26 cellular contexts compared by ENCODE assay signal in genomic region chr11:69491071-69492031, GRCh38. TPM values are rescaled to one million over a fixed set of nuclear protein-coding genes. Genes with fewer than 3 reads are reported as not detected.
A peak's percentile ranks its signal among the peaks of the same experiment; 100 is the strongest.
DNase-seq lines count a peak whose midpoint lies in the region; ATAC-seq, FAIRE-seq and TF ChIP-seq lines count a peak whose summit lies in the region.
"Had no signal": no experiment of that assay in that cellular context is flagged by ENCODE, and none has a peak within 500 bp of the region (broad histone marks: within the 10 kb centered on the region; RNA-seq: fewer than 3 reads in every experiment).

No MANE protein-coding gene starts in this region.

- no peak overlapping the region for H3K23ac ChIP-seq in H1 (ENCODE audit: insufficient read length)

- H3K27me3 Mint-ChIP-seq in neural progenitor cell (ENCODE audit: insufficient read depth, low read depth), result peaks cover 19% of the 10 kb centered on the region

- no peak for FAIRE-seq in H1 (lab: Jason Lieb, UNC)

- H3K56ac ChIP-seq in H1 (replicated peaks; ENCODE audit: insufficient read length, low read depth, low read length), result no peak overlapping the region

- peaks cover 36% of the 10 kb centered on the region for H3K4me1 Mint-ChIP-seq in neural progenitor cell
- H3K4me1 Mint-ChIP-seq: CD8-positive, alpha-beta memory T cell had no signal

- H3K9me3 ChIP-seq in left ventricle myocardium inferior (replicated peaks) (no peaks in the 10 kb centered on the region), heart right ventricle (no peaks in the 10 kb centered on the region), H1 (ENCODE audit: insufficient read depth in 2 of 2, low read depth in 1 of 2, low read length in 1 of 2) (no peaks in the 10 kb centered on the region), neural progenitor cell (ENCODE audit: low read depth) (no peaks in the 10 kb centered on the region), aorta (ENCODE audit: control insufficient read depth, low read length) (no peaks in the 10 kb centered on the region)
- H3K9me3 ChIP-seq: Peyer's patch had no signal

- TF ChIP-seq RAD21 in H1 (IDR thresholded peaks at IDR 0.05 in 1 of 2, conservative IDR thresholded peaks at IDR 0.05 in 1 of 2; ENCODE audit: low read depth in 2 of 2, low read length in 2 of 2), result no peak

- H2BK120ac ChIP-seq in H1 (replicated peaks; ENCODE audit: low read depth, low read length), result no peak overlapping the region

- H4K20me1 ChIP-seq in H1 (replicated peaks in 1 of 2; ENCODE audit: control insufficient read depth in 1 of 2, insufficient read depth in 2 of 2, low read length in 2 of 2) (no peaks in the 10 kb centered on the region), neural progenitor cell (ENCODE audit: low read depth) (no peaks in the 10 kb centered on the region)

- DNase-seq in left ventricle myocardium inferior (peak; percentile 10), heart right ventricle (no peak), H1 (ENCODE audit: low read depth in 1 of 2, low spot score in 2 of 2) (no peak), neural progenitor cell (ENCODE audit: low spot score) (no peak), aorta (peak; percentile 26 to 63), NCI-H187 (lab: John Stamatoyannopoulos, UW) (no peak)
- DNase-seq in stimulated activated naive CD4-positive, alpha-beta T cell (lab: John Stamatoyannopoulos, UW), result no peak
- DNase-seq: AML-193, C1 segment of cervical spinal cord, EL, GF-D8, GOT3, NCI-H1105, NCI-H146, NCI-H2029 treated with DMSO at 0.1 percent for 48 hours, NCI-H345, NCI-H524 treated with DMSO at 0.1 percent for 48 hours, NCI-H82, Peyer's patch had no signal

- no peak overlapping the region for H3K27ac ChIP-seq in left ventricle myocardium inferior (replicated peaks)
- H3K27ac ChIP-seq in heart right ventricle, result no peak overlapping the region
- no peak overlapping the region for H3K27ac ChIP-seq in H1 (ENCODE audit: low read depth, low read length)
- no peak overlapping the region for H3K27ac ChIP-seq in neural progenitor cell
- no peak overlapping the region for H3K27ac ChIP-seq in aorta (ENCODE audit: low read depth in 1 of 2, low read length in 2 of 2)
- H3K27ac ChIP-seq: HL-60, KMS-11, Peyer's patch had no signal

- no peak overlapping the region for H3K4me2 ChIP-seq in H1 (ENCODE audit: insufficient read depth in 1 of 2, low read depth in 2 of 2, low read length in 2 of 2)
- no peak overlapping the region for H3K4me2 ChIP-seq in neural progenitor cell
- H3K4me2 ChIP-seq: KMS-11 had no signal

- CTCF ChIA-PET in H1 (lab: Charles Lee; ENCODE audit: partially characterized antibody), result interaction anchor here (0.6 to 0.9 kb wide), 2 partner anchors 8 to 283 kb away, joined by 3 to 4 read pairs; no protein-coding TSS in a partner anchor

- no peaks in the 10 kb centered on the region for H3K36me3 Mint-ChIP-seq in neural progenitor cell
- H3K36me3 Mint-ChIP-seq: CD8-positive, alpha-beta memory T cell had no signal

- no peak overlapping the region for H4K8ac ChIP-seq in H1 (ENCODE audit: extremely low read depth, insufficient read depth, low read length)

- H3K9me3 Mint-ChIP-seq in neural progenitor cell, result no peaks in the 10 kb centered on the region
- H3K9me3 Mint-ChIP-seq: CD8-positive, alpha-beta memory T cell had no signal

- no peaks in the 10 kb centered on the region for H3K79me1 ChIP-seq in H1 (ENCODE audit: low read depth, low read length)

- H2BK12ac ChIP-seq in H1 (ENCODE audit: low read depth, low read length), result no peak overlapping the region

- no peak overlapping the region for H3K18ac ChIP-seq in H1 (ENCODE audit: extremely low read depth, low read length)

- TF ChIP-seq EP300 in H1 (IDR thresholded peaks at IDR 0.05; ENCODE audit: borderline replicate concordance in 1 of 2, low read depth in 2 of 2, low read length in 2 of 2), result no peak

- no peak overlapping the region for H2BK15ac ChIP-seq in H1 (ENCODE audit: low read length)

- H3K4me1 ChIP-seq in left ventricle myocardium inferior (peaks cover 64% of the 10 kb centered on the region), heart right ventricle (peaks cover 23 to 64% (median 44%) of the 10 kb centered on the region in 9 donors), H1 (replicated peaks in 1 of 4; ENCODE audit: control insufficient read depth in 3 of 4, insufficient read depth in 4 of 4, low read length in 3 of 4) (0 out of 7 replicates have a peak, but pooled peaks cover 0 to 2% (median 0%) of the 10 kb centered on the region in 4 experiments), neural progenitor cell (peaks cover 6% of the 10 kb centered on the region), aorta (ENCODE audit: control insufficient read depth in 1 of 2, insufficient read depth in 2 of 2, low read length in 2 of 2) (no peaks in the 10 kb centered on the region)
- H3K4me1 ChIP-seq: Peyer's patch had no signal

- H3K9ac ChIP-seq in H1 (replicated peaks in 1 of 4; ENCODE audit: extremely low read depth in 1 of 4, low read depth in 3 of 4, low read length in 3 of 4), result no peak overlapping the region
- H3K9ac ChIP-seq in neural progenitor cell, result no peak overlapping the region
- H3K9ac ChIP-seq: KMS-11 had no signal

- no peak for TF ChIP-seq POLR2A in H1 (IDR thresholded peaks at IDR 0.05; ENCODE audit: control extremely low read depth in 1 of 2, low read depth in 2 of 2, low read length in 2 of 2)

- no peaks in the 10 kb centered on the region for H3K79me2 ChIP-seq in H1 (ENCODE audit: control insufficient read depth in 1 of 2, insufficient read depth in 2 of 2, low read length in 2 of 2)
- no peaks in the 10 kb centered on the region for H3K79me2 ChIP-seq in neural progenitor cell (ENCODE audit: low read depth)

- TF ChIP-seq CTCF in left ventricle myocardium inferior (IDR thresholded peaks at IDR 0.05; ENCODE audit: borderline replicate concordance) (no peak), heart right ventricle (IDR thresholded peaks at IDR 0.05) (no peak), H1 (IDR thresholded peaks at IDR 0.05; ENCODE audit: control extremely low read depth in 1 of 3, insufficient read depth in 1 of 3, low read depth in 1 of 3, low read length in 3 of 3) (no peak), neural progenitor cell (IDR thresholded peaks at IDR 0.05) (no peak)

- H3K4me3 Mint-ChIP-seq in neural progenitor cell, result peak overlapping the region; percentile 9
- H3K4me3 Mint-ChIP-seq: CD8-positive, alpha-beta memory T cell had no signal

- H3K23me2 ChIP-seq in H1 (ENCODE audit: low read depth, low read length), result no peaks in the 10 kb centered on the region

- intact Hi-C loops in left ventricle myocardium inferior (cut with micrococcal nuclease) (no loop called here), heart right ventricle (cut with DNase I) (loop anchor here in 2 of 10 donors (5.0 to 10.0 kb wide), 2 partner anchors 39 to 143 kb away; no protein-coding TSS in a partner anchor), aorta (cut with DNase I) (no loop called here)

- no peaks in the 10 kb centered on the region for H3F3A ChIP-seq in neural progenitor cell (ENCODE audit: low read depth)

- H3K36me3 ChIP-seq in left ventricle myocardium inferior (no peaks in the 10 kb centered on the region), heart right ventricle (no peaks in the 10 kb centered on the region), H1 (ENCODE audit: control insufficient read depth in 2 of 4, insufficient read depth in 4 of 4, low read length in 3 of 4) (no peaks in the 10 kb centered on the region), neural progenitor cell (no peaks in the 10 kb centered on the region), aorta (ENCODE audit: control insufficient read depth in 1 of 2, insufficient read depth in 2 of 2, low read length in 1 of 2) (no peaks in the 10 kb centered on the region)
- H3K36me3 ChIP-seq: Peyer's patch had no signal

- H2BK20ac ChIP-seq in H1 (ENCODE audit: low read length), result no peak overlapping the region

- H2AFZ ChIP-seq in H1 (ENCODE audit: low read length), result no peak overlapping the region
- H2AFZ ChIP-seq in neural progenitor cell (replicated peaks), result no peak overlapping the region

- POLR2A ChIA-PET in H1 (lab: Charles Lee; ENCODE audit: partially characterized antibody), result no interaction called here

- H4K5ac ChIP-seq in H1 (ENCODE audit: insufficient read length, low read depth, low read length), result no peak overlapping the region

- H3K27me3 ChIP-seq in left ventricle myocardium inferior (ENCODE audit: low read depth), result no peaks in the 10 kb centered on the region
- no peaks in the 10 kb centered on the region for H3K27me3 ChIP-seq in heart right ventricle
- no peaks in the 10 kb centered on the region; a peak in 1 of 7 replicates for H3K27me3 ChIP-seq in H1 (replicated peaks in 1 of 4; ENCODE audit: control insufficient read depth in 3 of 4, extremely low read depth in 1 of 4, insufficient read depth in 3 of 4, low read length in 3 of 4)
- no peaks in the 10 kb centered on the region for H3K27me3 ChIP-seq in neural progenitor cell
- no peaks in the 10 kb centered on the region for H3K27me3 ChIP-seq in aorta (ENCODE audit: control insufficient read depth in 1 of 2, insufficient read depth in 2 of 2, low read length in 1 of 2)
- H3K27me3 ChIP-seq: Peyer's patch had no signal

- no peak overlapping the region for H4K91ac ChIP-seq in H1 (replicated peaks; ENCODE audit: insufficient read length, low read length)

- H3K4ac ChIP-seq in H1 (replicated peaks; ENCODE audit: insufficient read length, low read depth, low read length), result no peak overlapping the region

- H3K4me3 ChIP-seq in left ventricle myocardium inferior (no peak overlapping the region), heart right ventricle (no peak overlapping the region), H1 (ENCODE audit: extremely low read depth in 1 of 4, insufficient read depth in 2 of 4, low read depth in 3 of 4, low read length in 4 of 4) (no peak overlapping the region), neural progenitor cell (no peak overlapping the region), aorta (ENCODE audit: low read length in 2 of 2) (no peak overlapping the region)
- H3K4me3 ChIP-seq: Peyer's patch had no signal

- H3K27ac Mint-ChIP-seq in neural progenitor cell, result peak overlapping the region; percentile 87
- H3K27ac Mint-ChIP-seq: CD8-positive, alpha-beta memory T cell had no signal

- no peak for ATAC-seq in heart right ventricle
- no peak for ATAC-seq in aorta (ENCODE audit: low FRiP score)
- ATAC-seq in HG02610 (IDR thresholded peaks at IDR 0.05; ENCODE audit: unreplicated experiment), result no peak

- H2BK5ac ChIP-seq in H1 (ENCODE audit: low read depth, low read length), result 0 out of 2 replicates have a peak overlapping the region, but pooled peaks have one; percentile 35

- no peak overlapping the region for H2AK5ac ChIP-seq in H1 (ENCODE audit: low read depth, low read length)

- no peak overlapping the region for H3K14ac ChIP-seq in H1 (ENCODE audit: insufficient read length)

- 90 to 97% methylated on average over 22 of the region's 22 CpGs for WGBS in heart right ventricle, 2 donors
- 89% methylated on average over 22 of the region's 22 CpGs; no CpG with 5 or more reads in 1 of the 2 experiments for WGBS in H1 (ENCODE audit: extremely low coverage in 1 of 2, insufficient coverage in 1 of 2, insufficient read length in 1 of 2, insufficient replicate concordance in 2 of 2, low coverage in 1 of 2, low lambda C conversion rate in 2 of 2, missing lambda C conversion rate in 1 of 2), 2 experiments
- 93% methylated on average over 22 of the region's 22 CpGs for WGBS in aorta, 2 donors

RNA-seq across cellular contexts. Expression of gene LINC01488, which starts 9.9 kb away (rescaled TPM):
- total RNA-seq in left ventricle myocardium inferior, result 0.38 TPM
- total RNA-seq in heart right ventricle, result under 1 TPM in 6 of 10 donors, not detected in 4; 0.12 to 0.23 (median 0.15) TPM
- under 1 TPM; 0.03 to 0.59 TPM for polyA plus RNA-seq in heart right ventricle
- not detected in 2 replicates for total RNA-seq in H1 (2021; fragmentation: NEBNext Ultra II Directional; extraction: Animal tissue kit (Norgen Biotek cat#: 25700))
- polyA plus RNA-seq in H1 (2011; rRNA removed), result 0.03 TPM in 1 of 2 replicates, not detected in the other
- polyA plus RNA-seq in H1 (2011; cell fraction: cytosol; rRNA removed), result not detected
- polyA plus RNA-seq in H1 (2011; cell fraction: nucleus; rRNA removed), result not detected
- not detected in 4 replicates for polyA plus RNA-seq in H1 (2012, experiment 1 of 2)
- not detected for polyA plus RNA-seq in H1 (2012, experiment 2 of 2)
- not detected for polyA plus RNA-seq in H1 (2013, experiment 1 of 2)
- polyA plus RNA-seq in H1 (2013, experiment 2 of 2), result not detected
- not detected in 2 replicates for polyA minus RNA-seq in H1 (2011; rRNA and poly(A)+ RNA removed)
- not detected for polyA minus RNA-seq in H1 (2011; cell fraction: cytosol; rRNA and poly(A)+ RNA removed)
- not detected for polyA minus RNA-seq in H1 (2011; cell fraction: nucleus; rRNA and poly(A)+ RNA removed)
- total RNA-seq in neural progenitor cell (ENCODE audit: low replicate concordance), result 0.09 TPM in 1 of 2 replicates, not detected in the other
- total RNA-seq in aorta, result not detected
- not detected for polyA plus RNA-seq in aorta
- total RNA-seq: A172; CD8-positive, alpha-beta memory T cell; HT-29; Peyer's patch had no signal
- polyA plus RNA-seq: AG04450; CD8-positive, alpha-beta memory T cell had no signal

Comparison
In these comparisons a context has a peak if more than half of its experiments do, and no peak if none do; other contexts are left out.
1. DNase-seq: peak in left ventricle myocardium inferior (single experiment) and aorta (2 of 2); none in heart right ventricle (0 of 2), H1 (0 of 2), neural progenitor cell (single experiment), NCI-H187 (0 of 2) and stimulated activated naive CD4-positive, alpha-beta T cell (0 of 6).